39 cellular contexts compared by ENCODE assay signal in genomic region chr6:118853408-118853807, GRCh38.
"Had no signal": no experiment of that assay in that cellular context is flagged by ENCODE, and none has a peak within 500 bp of the region (broad histone marks: within the 10 kb centered on the region; RNA-seq: fewer than 3 reads in every experiment).

No MANE protein-coding gene starts in this region.

- FAIRE-seq: astrocyte, bronchial epithelial cell, colon had no signal

- H3K27me3 ChIP-seq: adrenal gland, ascending aorta, body of pancreas, brain microvascular endothelial cell, breast epithelium, cardiac muscle cell had no signal

- DNase-seq: activated effector memory CD4-positive, alpha-beta T cell treated with anti-CD3 and anti-CD28 coated beads, Interleukin-2, amount 50 U/mL, for 16 hours; activated effector memory CD4-positive, alpha-beta T cell treated with Interleukin-2 at 50 U/mL for 16 hours; activated gamma-delta T cell; activated gamma-delta T cell treated with Interleukin-2 at 50 U/mL for 16 hours; activated naive CD4-positive, alpha-beta T cell; activated naive CD4-positive, alpha-beta T cell treated with anti-CD3 and anti-CD28 coated beads for 36 hours; activated naive CD4-positive, alpha-beta T cell treated with anti-CD3 and anti-CD28 coated beads, Interleukin-2, amount 10 ng/mL, durations not matched to agents 7 days and 5 days; activated naive CD4-positive, alpha-beta T cell treated with anti-CD3 and anti-CD28 coated beads, Interleukin-2, amount 50 U/mL, for 16 hours; activated naive CD4-positive, alpha-beta T cell treated with Interleukin-2 at 50 U/mL for 16 hours; activated naive CD8-positive, alpha-beta T cell treated with anti-CD3 and anti-CD28 coated beads for 36 hours; activated naive CD8-positive, alpha-beta T cell treated with anti-CD3 and anti-CD28 coated beads, Interleukin-2, amount 10 ng/mL, durations not matched to agents 7 days and 5 days; activated naive CD8-positive, alpha-beta T cell treated with anti-CD3 and anti-CD28 coated beads, Interleukin-2, amount 50 U/mL, for 24 hours; activated T-cell treated with anti-CD3 and anti-CD28 coated beads, Interleukin-2, amount 50 U/mL, for 4 hours; activated T-cell treated with anti-CD3 and anti-CD28 coated beads, Interleukin-2, amount 50 U/mL, for 48 hours; activated T-cell treated with anti-CD3 and anti-CD28 coated beads, Interleukin-2, amount 50 U/mL, for 72 hours; adrenal gland; amniotic stem cell; amygdala; anterior cingulate cortex; aorta; body of pancreas; brain microvascular endothelial cell; caudate nucleus; central memory CD4-positive, alpha-beta T cell; cerebellar nuclear complex had no signal

- H3K4me1 ChIP-seq: adrenal gland, ascending aorta, body of pancreas, breast epithelium had no signal

- H3K4me3 Mint-ChIP-seq: activated naive CD4-positive, alpha-beta T cell treated with anti-CD3 and anti-CD28 coated beads for 36 hours; activated naive CD4-positive, alpha-beta T cell treated with anti-CD3 and anti-CD28 coated beads, Interleukin-2, amount 10 ng/mL, durations not matched to agents 7 days and 5 days; activated naive CD4-positive, alpha-beta T cell treated with anti-CD3 and anti-CD28 coated beads, Interleukin-2, amount 50 U/mL, for 24 hours; activated naive CD8-positive, alpha-beta T cell; activated naive CD8-positive, alpha-beta T cell treated with anti-CD3 and anti-CD28 coated beads for 36 hours; activated naive CD8-positive, alpha-beta T cell treated with anti-CD3 and anti-CD28 coated beads, Interleukin-2, amount 10 ng/mL, durations not matched to agents 7 days and 5 days; activated naive CD8-positive, alpha-beta T cell treated with anti-CD3 and anti-CD28 coated beads, Interleukin-2, amount 50 U/mL, for 24 hours; activated T-cell treated with anti-CD3 and anti-CD28 coated beads, Interleukin-2, amount 50 U/mL, for 4 hours; activated T-cell treated with anti-CD3 and anti-CD28 coated beads, Interleukin-2, amount 50 U/mL, for 72 hours; activated T-helper 1 cell treated with anti-CD3 and anti-CD28 coated beads, Interleukin-12 subunit alpha, Interleukin-12 subunit beta, Interleukin-2, Interleukin-4 antibody, amounts not matched to agents 30 ng/mL and 10 ng/mL and 1 ng/mL, durations not matched to agents 14 hours and 24 hours and 36 hours; activated T-helper 17 cell treated with anti-CD3 and anti-CD28 coated beads, Interleukin-2, amount 50 U/mL, for 72 hours; brain; central memory CD8-positive, alpha-beta T cell had no signal

- H3K9me3 Mint-ChIP-seq: activated naive CD4-positive, alpha-beta T cell treated with anti-CD3 and anti-CD28 coated beads for 36 hours; activated naive CD4-positive, alpha-beta T cell treated with anti-CD3 and anti-CD28 coated beads, Interleukin-2, amount 10 ng/mL, durations not matched to agents 7 days and 5 days; activated naive CD4-positive, alpha-beta T cell treated with anti-CD3 and anti-CD28 coated beads, Interleukin-2, amount 50 U/mL, for 24 hours; activated naive CD4-positive, alpha-beta T cell treated with anti-CD3 and anti-CD28 coated beads, Interleukin-2, amount 50 U/mL, for 72 hours; activated naive CD8-positive, alpha-beta T cell treated with anti-CD3 and anti-CD28 coated beads for 36 hours; activated naive CD8-positive, alpha-beta T cell treated with anti-CD3 and anti-CD28 coated beads, Interleukin-2, amount 50 U/mL, for 24 hours; activated T-cell treated with anti-CD3 and anti-CD28 coated beads, Interleukin-2, amount 50 U/mL, for 4 hours; activated T-cell treated with anti-CD3 and anti-CD28 coated beads, Interleukin-2, amount 50 U/mL, for 72 hours; activated T-helper 1 cell treated with anti-CD3 and anti-CD28 coated beads, Interleukin-12 subunit alpha, Interleukin-12 subunit beta, Interleukin-2, Interleukin-4 antibody, amounts not matched to agents 30 ng/mL and 10 ng/mL and 1 ng/mL, durations not matched to agents 14 hours and 24 hours and 36 hours; activated T-helper 17 cell treated with anti-CD3 and anti-CD28 coated beads, Interleukin-2, amount 50 U/mL, for 72 hours; activated T-helper 2 cell treated with anti-CD3 and anti-CD28 coated beads, Interferon-gamma antibody, Interleukin-2, Interleukin-4, amounts not matched to agents 10 μg/mL and 5 μg/mL and 100 μg/mL, durations not matched to agents 14 hours and 24 hours and 36 hours; central memory CD8-positive, alpha-beta T cell had no signal

- H3K27ac ChIP-seq: adrenal gland, ascending aorta, body of pancreas, brain microvascular endothelial cell, breast epithelium, cardiac muscle cell had no signal

- H3K36me3 Mint-ChIP-seq: brain had no signal

- H3K4me1 Mint-ChIP-seq: activated naive CD4-positive, alpha-beta T cell treated with anti-CD3 and anti-CD28 coated beads, Interleukin-2, amount 10 ng/mL, durations not matched to agents 7 days and 5 days; activated naive CD8-positive, alpha-beta T cell treated with anti-CD3 and anti-CD28 coated beads, Interleukin-2, amount 10 ng/mL, durations not matched to agents 7 days and 5 days; brain had no signal

- H3K36me3 ChIP-seq: adrenal gland, ascending aorta, brain microvascular endothelial cell, breast epithelium, cardiac muscle cell had no signal

- H3K9me3 ChIP-seq: adrenal gland, ascending aorta, body of pancreas, breast epithelium had no signal

- H3K4me3 ChIP-seq: adrenal gland, ascending aorta, body of pancreas, breast epithelium, cardiac muscle cell had no signal

- H3K27ac Mint-ChIP-seq: activated naive CD4-positive, alpha-beta T cell treated with anti-CD3 and anti-CD28 coated beads for 36 hours; activated naive CD4-positive, alpha-beta T cell treated with anti-CD3 and anti-CD28 coated beads, Interleukin-2, amount 10 ng/mL, durations not matched to agents 7 days and 5 days; activated naive CD4-positive, alpha-beta T cell treated with anti-CD3 and anti-CD28 coated beads, Interleukin-2, amount 50 U/mL, for 24 hours; activated naive CD4-positive, alpha-beta T cell treated with anti-CD3 and anti-CD28 coated beads, Interleukin-2, amount 50 U/mL, for 72 hours; activated naive CD8-positive, alpha-beta T cell; activated naive CD8-positive, alpha-beta T cell treated with anti-CD3 and anti-CD28 coated beads for 36 hours; activated naive CD8-positive, alpha-beta T cell treated with anti-CD3 and anti-CD28 coated beads, Interleukin-2, amount 10 ng/mL, durations not matched to agents 7 days and 5 days; activated naive CD8-positive, alpha-beta T cell treated with anti-CD3 and anti-CD28 coated beads, Interleukin-2, amount 50 U/mL, for 24 hours; activated T-cell treated with anti-CD3 and anti-CD28 coated beads, Interleukin-2, amount 50 U/mL, for 72 hours; activated T-helper 1 cell treated with anti-CD3 and anti-CD28 coated beads, Interleukin-12 subunit alpha, Interleukin-12 subunit beta, Interleukin-2, Interleukin-4 antibody, amounts not matched to agents 30 ng/mL and 10 ng/mL and 1 ng/mL, durations not matched to agents 14 hours and 24 hours and 36 hours; activated T-helper 17 cell treated with anti-CD3 and anti-CD28 coated beads, Interleukin-2, amount 50 U/mL, for 72 hours; activated T-helper 2 cell treated with anti-CD3 and anti-CD28 coated beads, Interferon-gamma antibody, Interleukin-2, Interleukin-4, amounts not matched to agents 10 μg/mL and 5 μg/mL and 100 μg/mL, durations not matched to agents 14 hours and 24 hours and 36 hours; brain had no signal

- ATAC-seq: activated naive CD4-positive, alpha-beta T cell treated with anti-CD3 and anti-CD28 coated beads, Interleukin-2, amount 50 U/mL, for 72 hours; activated naive CD8-positive, alpha-beta T cell treated with anti-CD3 and anti-CD28 coated beads, Interleukin-2, amount 50 U/mL, for 24 hours; activated T-cell treated with anti-CD3 and anti-CD28 coated beads, Interleukin-2, amount 50 U/mL, for 4 hours; activated T-cell treated with anti-CD3 and anti-CD28 coated beads, Interleukin-2, amount 50 U/mL, for 72 hours; activated T-helper 17 cell treated with anti-CD3 and anti-CD28 coated beads, Interleukin-2, amount 50 U/mL, for 72 hours; body of pancreas had no signal

- H3K27me3 Mint-ChIP-seq: activated naive CD4-positive, alpha-beta T cell treated with anti-CD3 and anti-CD28 coated beads, Interleukin-2, amount 10 ng/mL, durations not matched to agents 7 days and 5 days; activated naive CD4-positive, alpha-beta T cell treated with anti-CD3 and anti-CD28 coated beads, Interleukin-2, amount 50 U/mL, for 24 hours; activated naive CD8-positive, alpha-beta T cell; activated naive CD8-positive, alpha-beta T cell treated with anti-CD3 and anti-CD28 coated beads for 36 hours; activated naive CD8-positive, alpha-beta T cell treated with anti-CD3 and anti-CD28 coated beads, Interleukin-2, amount 10 ng/mL, durations not matched to agents 7 days and 5 days; activated naive CD8-positive, alpha-beta T cell treated with anti-CD3 and anti-CD28 coated beads, Interleukin-2, amount 50 U/mL, for 24 hours; activated T-helper 17 cell treated with anti-CD3 and anti-CD28 coated beads, Interleukin-2, amount 50 U/mL, for 72 hours; brain; central memory CD8-positive, alpha-beta T cell had no signal
